19 cellular contexts compared by ENCODE assay signal in the genomic region with DNA sequence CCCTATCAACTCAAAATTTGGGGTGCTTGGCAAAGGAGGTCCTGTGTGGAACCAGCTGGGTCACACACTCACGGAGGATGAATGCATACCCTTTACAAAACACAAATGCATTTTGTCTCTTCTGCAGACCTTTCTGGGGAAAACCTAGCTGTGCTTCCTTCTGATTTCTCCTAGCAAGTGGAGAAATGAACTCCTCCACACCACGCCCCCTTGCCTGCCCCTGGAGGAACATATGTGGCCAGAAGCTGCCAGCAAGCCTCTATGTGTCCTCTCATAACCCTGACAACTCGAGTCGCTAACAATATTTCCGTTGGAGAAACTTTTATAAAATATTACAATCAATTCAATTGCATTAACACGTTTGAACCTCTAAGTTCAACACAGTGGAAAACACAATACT.
DNase-seq lines count a peak whose midpoint lies in the region; ATAC-seq and TF ChIP-seq lines count a peak whose summit lies in the region.
"Had no signal": no experiment of that assay in that cellular context is flagged by ENCODE, and none has a peak within 500 bp of the region (broad histone marks: within the 10 kb centered on the region; RNA-seq: fewer than 3 reads in every experiment).

No MANE protein-coding gene starts in this region.

- H3K36me3 ChIP-seq in A673 (ENCODE audit: insufficient read depth, low read length, poor library complexity, severe bottlenecking) (no peaks in the 10 kb centered on the region), GM23338 (ENCODE audit: insufficient read depth) (0 out of 2 replicates have a peak, but pooled peaks cover under 1% of the 10 kb centered on the region), SK-N-MC (ENCODE audit: insufficient read depth, low read length) (no peaks in the 10 kb centered on the region)
- H3K36me3 ChIP-seq: SJSA1 had no signal

- no peaks in the 10 kb centered on the region for H4K20me1 ChIP-seq in GM23338 (replicated peaks; ENCODE audit: insufficient read depth)

- H3K9me2 ChIP-seq in GM23338 (ENCODE audit: insufficient read depth) = no peaks in the 10 kb centered on the region

- no TSS peak for BruUV-seq in A673 (replicated peaks; lab: Mats Ljungman, UMichigan)

- CTCF ChIA-PET in A673 (lab: Charles Lee) = no interaction called here

- H3K4me1 Mint-ChIP-seq in GM23338 = peaks cover 37% of the 10 kb centered on the region
- peaks cover 11% of the 10 kb centered on the region for H3K4me1 Mint-ChIP-seq in mesothelial cell of epicardium
- H3K4me1 Mint-ChIP-seq: B cell; CD4-positive, alpha-beta memory T cell had no signal

- no peaks in the 10 kb centered on the region for H3K9me3 ChIP-seq in A673 (ENCODE audit: low read depth, low read length, poor library complexity, severe bottlenecking)
- H3K9me3 ChIP-seq in SK-N-MC (ENCODE audit: low read depth, low read length) = no peaks in the 10 kb centered on the region

- ATAC-seq in GM23338 = no peak
- ATAC-seq in HG02798 (IDR thresholded peaks at IDR 0.05; ENCODE audit: poor library complexity, unreplicated experiment) = no peak

- peaks cover 6% of the 10 kb centered on the region for H3K27me3 Mint-ChIP-seq in GM23338 (ENCODE audit: insufficient read depth, low read depth, poor library complexity)
- H3K27me3 Mint-ChIP-seq in mesothelial cell of epicardium (ENCODE audit: low read depth) = peaks cover 86% of the 10 kb centered on the region

- H3K79me2 ChIP-seq in GM23338 (replicated peaks; ENCODE audit: insufficient read depth) = no peaks in the 10 kb centered on the region

- H3K4me1 ChIP-seq in A673 (ENCODE audit: insufficient read depth, low read length, poor library complexity, severe bottlenecking) (peaks cover 52% of the 10 kb centered on the region), GM23338 (ENCODE audit: insufficient read depth) (peaks cover 43% of the 10 kb centered on the region)

- DNase-seq in A673 (ENCODE audit: low spot score) (peak; percentile 18), GM23338 (ENCODE audit: low spot score) (no peak), SK-N-MC (ENCODE audit: low read depth, low spot score) (no peak), islet precursor cell (peak; percentile 22), mesothelial cell of epicardium (ENCODE audit: low spot score in 2 of 2, unreplicated experiment in 2 of 2) (no peak), hippocampal formation (lab: John Stamatoyannopoulos, UW) (no peak), C1 segment of cervical spinal cord (lab: John Stamatoyannopoulos, UW) (no peak)
- DNase-seq: CD4-positive, alpha-beta memory T cell; DMS53; GDM1; MM.1S; NCI-H1092; NCI-H1436 treated with DMSO at 0.1 percent for 48 hours; NCI-H226; NCI-H510A treated with DMSO at 0.1 percent for 48 hours; NCI-H774 had no signal

- H3K4me3 Mint-ChIP-seq in GM23338 (no peak overlapping the region), mesothelial cell of epicardium (no peak overlapping the region)
- H3K4me3 Mint-ChIP-seq: B cell; CD4-positive, alpha-beta memory T cell had no signal

- H3K4me3 ChIP-seq in A673 (ENCODE audit: low read depth, low read length, poor library complexity, severe bottlenecking) = no peak overlapping the region
- no peak overlapping the region for H3K4me3 ChIP-seq in GM23338
- H3K4me3 ChIP-seq in SK-N-MC = peak overlapping the region; percentile 49
- H3K4me3 ChIP-seq: SJSA1 had no signal

- H3K9me3 Mint-ChIP-seq in GM23338 = no peaks in the 10 kb centered on the region
- H3K9me3 Mint-ChIP-seq in mesothelial cell of epicardium = peaks cover 1% of the 10 kb centered on the region

- intact Hi-C loops in A673 (cut with micrococcal nuclease; ENCODE audit: unreplicated experiment) = no loop called here

- no peak overlapping the region for H3K9ac ChIP-seq in SK-N-MC (ENCODE audit: insufficient read length)

- no peaks in the 10 kb centered on the region for H3K36me3 Mint-ChIP-seq in GM23338 (ENCODE audit: low read depth)
- no peaks in the 10 kb centered on the region for H3K36me3 Mint-ChIP-seq in mesothelial cell of epicardium

- H3K27ac ChIP-seq in A673 (ENCODE audit: low read depth, low read length, poor library complexity, severe bottlenecking) (no peak overlapping the region), GM23338 (ENCODE audit: low read depth) (no peak overlapping the region), SK-N-MC (no peak overlapping the region)
- H3K27ac ChIP-seq: SJSA1 had no signal

- H3F3A ChIP-seq in GM23338 (replicated peaks; ENCODE audit: low read depth) = 0 out of 2 replicates have a peak, but pooled peaks cover 4% of the 10 kb centered on the region

- H3K27me3 ChIP-seq in A673 (replicated peaks; ENCODE audit: insufficient read depth, low read depth, low read length, poor library complexity) (no peaks in the 10 kb centered on the region), GM23338 (ENCODE audit: insufficient read depth) (no peaks in the 10 kb centered on the region)
- H3K27me3 ChIP-seq: SJSA1 had no signal

- TF ChIP-seq CTCF in A673 (conservative IDR thresholded peaks at IDR 0.05; ENCODE audit: low read depth, low read length) (no peak), GM23338 (conservative IDR thresholded peaks at IDR 0.05; ENCODE audit: low read depth in 2 of 2) (no peak), mesothelial cell of epicardium (IDR thresholded peaks at IDR 0.05; ENCODE audit: unreplicated experiment) (no peak)

- POLR2A ChIA-PET in A673 (lab: Charles Lee; ENCODE audit: low non-redundant PET) = no interaction called here

- peak overlapping the region; percentile 23; the same call in 1 of the 2 replicates for H3K4me2 ChIP-seq in GM23338

- H2AFZ ChIP-seq in GM23338 = peak overlapping the region; percentile 20; the same call in 1 of the 2 replicates

- H3K27ac Mint-ChIP-seq in GM23338 = no peak overlapping the region
- H3K27ac Mint-ChIP-seq in mesothelial cell of epicardium = no peak overlapping the region
- H3K27ac Mint-ChIP-seq: B cell; CD4-positive, alpha-beta memory T cell had no signal

TF ChIP-seq in GM23338, 12 proteins besides CTCF, POLR2A, EP300 and RAD21:
- no peak for TF ChIP-seq JUNB (IDR thresholded peaks at IDR 0.05; ENCODE audit: unreplicated experiment)

Comparison
In these comparisons a context has a peak if more than half of its experiments do, and no peak if none do; other contexts are left out.
1. DNase-seq: peak in A673 (single experiment) and islet precursor cell (single experiment); none in GM23338 (single experiment), SK-N-MC (single experiment), mesothelial cell of epicardium (0 of 2), hippocampal formation (0 of 2) and C1 segment of cervical spinal cord (0 of 14).